1 cellular context compared by ENCODE assay signal in the genomic region with DNA sequence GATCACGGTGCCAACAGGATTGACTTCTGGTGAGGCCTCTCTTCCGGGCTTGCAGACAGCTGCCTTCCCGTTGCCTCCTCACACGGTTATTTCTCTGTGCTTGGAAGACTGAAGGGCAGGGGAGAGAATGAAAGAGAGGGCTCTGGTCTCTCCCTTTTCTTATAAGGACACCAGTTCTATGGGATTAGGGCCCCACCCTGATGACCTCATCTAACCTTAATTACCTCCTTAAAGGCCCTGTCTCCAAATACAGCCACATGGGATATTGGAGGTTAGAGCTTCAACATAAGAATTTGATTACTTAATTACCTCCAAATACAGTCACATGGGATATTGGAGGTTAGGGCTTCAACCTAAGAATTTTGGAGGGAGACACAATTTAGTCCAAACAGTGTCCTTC.
TF ChIP-seq lines count a peak whose summit lies in the region.

No MANE protein-coding gene starts in this region.

TF ChIP-seq in GM12878, 131 proteins besides CTCF, POLR2A, EP300 and RAD21:
- TF ChIP-seq KDM1A (IDR thresholded peaks at IDR 0.05; ENCODE audit: borderline replicate concordance), result no peak
- TF ChIP-seq, protein P1, sequence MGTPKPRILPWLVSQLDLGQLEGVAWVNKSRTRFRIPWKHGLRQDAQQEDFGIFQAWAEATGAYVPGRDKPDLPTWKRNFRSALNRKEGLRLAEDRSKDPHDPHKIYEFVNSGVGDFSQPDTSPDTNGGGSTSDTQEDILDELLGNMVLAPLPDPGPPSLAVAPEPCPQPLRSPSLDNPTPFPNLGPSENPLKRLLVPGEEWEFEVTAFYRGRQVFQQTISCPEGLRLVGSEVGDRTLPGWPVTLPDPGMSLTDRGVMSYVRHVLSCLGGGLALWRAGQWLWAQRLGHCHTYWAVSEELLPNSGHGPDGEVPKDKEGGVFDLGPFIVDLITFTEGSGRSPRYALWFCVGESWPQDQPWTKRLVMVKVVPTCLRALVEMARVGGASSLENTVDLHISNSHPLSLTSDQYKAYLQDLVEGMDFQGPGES (IDR thresholded peaks at IDR 0.05), result no peak
- TF ChIP-seq, protein P2, sequence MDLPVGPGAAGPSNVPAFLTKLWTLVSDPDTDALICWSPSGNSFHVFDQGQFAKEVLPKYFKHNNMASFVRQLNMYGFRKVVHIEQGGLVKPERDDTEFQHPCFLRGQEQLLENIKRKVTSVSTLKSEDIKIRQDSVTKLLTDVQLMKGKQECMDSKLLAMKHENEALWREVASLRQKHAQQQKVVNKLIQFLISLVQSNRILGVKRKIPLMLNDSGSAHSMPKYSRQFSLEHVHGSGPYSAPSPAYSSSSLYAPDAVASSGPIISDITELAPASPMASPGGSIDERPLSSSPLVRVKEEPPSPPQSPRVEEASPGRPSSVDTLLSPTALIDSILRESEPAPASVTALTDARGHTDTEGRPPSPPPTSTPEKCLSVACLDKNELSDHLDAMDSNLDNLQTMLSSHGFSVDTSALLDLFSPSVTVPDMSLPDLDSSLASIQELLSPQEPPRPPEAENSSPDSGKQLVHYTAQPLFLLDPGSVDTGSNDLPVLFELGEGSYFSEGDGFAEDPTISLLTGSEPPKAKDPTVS (IDR thresholded peaks at IDR 0.05; ENCODE audit: low read depth, low read length), result no peak
- no peak for TF ChIP-seq ZSCAN29 (IDR thresholded peaks at IDR 0.05)
- TF ChIP-seq, protein P3, sequence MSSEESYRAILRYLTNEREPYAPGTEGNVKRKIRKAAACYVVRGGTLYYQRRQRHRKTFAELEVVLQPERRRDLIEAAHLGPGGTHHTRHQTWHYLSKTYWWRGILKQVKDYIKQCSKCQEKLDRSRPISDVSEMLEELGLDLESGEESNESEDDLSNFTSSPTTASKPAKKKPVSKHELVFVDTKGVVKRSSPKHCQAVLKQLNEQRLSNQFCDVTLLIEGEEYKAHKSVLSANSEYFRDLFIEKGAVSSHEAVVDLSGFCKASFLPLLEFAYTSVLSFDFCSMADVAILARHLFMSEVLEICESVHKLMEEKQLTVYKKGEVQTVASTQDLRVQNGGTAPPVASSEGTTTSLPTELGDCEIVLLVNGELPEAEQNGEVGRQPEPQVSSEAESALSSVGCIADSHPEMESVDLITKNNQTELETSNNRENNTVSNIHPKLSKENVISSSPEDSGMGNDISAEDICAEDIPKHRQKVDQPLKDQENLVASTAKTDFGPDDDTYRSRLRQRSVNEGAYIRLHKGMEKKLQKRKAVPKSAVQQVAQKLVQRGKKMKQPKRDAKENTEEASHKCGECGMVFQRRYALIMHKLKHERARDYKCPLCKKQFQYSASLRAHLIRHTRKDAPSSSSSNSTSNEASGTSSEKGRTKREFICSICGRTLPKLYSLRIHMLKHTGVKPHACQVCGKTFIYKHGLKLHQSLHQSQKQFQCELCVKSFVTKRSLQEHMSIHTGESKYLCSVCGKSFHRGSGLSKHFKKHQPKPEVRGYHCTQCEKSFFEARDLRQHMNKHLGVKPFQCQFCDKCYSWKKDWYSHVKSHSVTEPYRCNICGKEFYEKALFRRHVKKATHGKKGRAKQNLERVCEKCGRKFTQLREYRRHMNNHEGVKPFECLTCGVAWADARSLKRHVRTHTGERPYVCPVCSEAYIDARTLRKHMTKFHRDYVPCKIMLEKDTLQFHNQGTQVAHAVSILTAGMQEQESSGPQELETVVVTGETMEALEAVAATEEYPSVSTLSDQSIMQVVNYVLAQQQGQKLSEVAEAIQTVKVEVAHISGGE (CRISPR knock-in tag; IDR thresholded peaks at IDR 0.05), result no peak
- TF ChIP-seq YBX1 (IDR thresholded peaks at IDR 0.05), result no peak
- no peak for TF ChIP-seq CBFB (IDR thresholded peaks at IDR 0.05; ENCODE audit: low read depth)
- no peak for TF ChIP-seq HCFC1 (IDR thresholded peaks at IDR 0.05; ENCODE audit: low read length)
- TF ChIP-seq NFYA (IDR thresholded peaks at IDR 0.05; ENCODE audit: borderline replicate concordance, low read depth, low read length), result no peak
- TF ChIP-seq, protein P4, sequence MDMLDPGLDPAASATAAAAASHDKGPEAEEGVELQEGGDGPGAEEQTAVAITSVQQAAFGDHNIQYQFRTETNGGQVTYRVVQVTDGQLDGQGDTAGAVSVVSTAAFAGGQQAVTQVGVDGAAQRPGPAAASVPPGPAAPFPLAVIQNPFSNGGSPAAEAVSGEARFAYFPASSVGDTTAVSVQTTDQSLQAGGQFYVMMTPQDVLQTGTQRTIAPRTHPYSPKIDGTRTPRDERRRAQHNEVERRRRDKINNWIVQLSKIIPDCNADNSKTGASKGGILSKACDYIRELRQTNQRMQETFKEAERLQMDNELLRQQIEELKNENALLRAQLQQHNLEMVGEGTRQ (IDR thresholded peaks at IDR 0.05; ENCODE audit: borderline replicate concordance, low read depth, low read length), result no peak
- no peak for TF ChIP-seq RB1 (IDR thresholded peaks at IDR 0.05; ENCODE audit: borderline replicate concordance)
- no peak for TF ChIP-seq CBX3 (IDR thresholded peaks at IDR 0.05; ENCODE audit: borderline replicate concordance, low read depth)
